In the genomic region with DNA sequence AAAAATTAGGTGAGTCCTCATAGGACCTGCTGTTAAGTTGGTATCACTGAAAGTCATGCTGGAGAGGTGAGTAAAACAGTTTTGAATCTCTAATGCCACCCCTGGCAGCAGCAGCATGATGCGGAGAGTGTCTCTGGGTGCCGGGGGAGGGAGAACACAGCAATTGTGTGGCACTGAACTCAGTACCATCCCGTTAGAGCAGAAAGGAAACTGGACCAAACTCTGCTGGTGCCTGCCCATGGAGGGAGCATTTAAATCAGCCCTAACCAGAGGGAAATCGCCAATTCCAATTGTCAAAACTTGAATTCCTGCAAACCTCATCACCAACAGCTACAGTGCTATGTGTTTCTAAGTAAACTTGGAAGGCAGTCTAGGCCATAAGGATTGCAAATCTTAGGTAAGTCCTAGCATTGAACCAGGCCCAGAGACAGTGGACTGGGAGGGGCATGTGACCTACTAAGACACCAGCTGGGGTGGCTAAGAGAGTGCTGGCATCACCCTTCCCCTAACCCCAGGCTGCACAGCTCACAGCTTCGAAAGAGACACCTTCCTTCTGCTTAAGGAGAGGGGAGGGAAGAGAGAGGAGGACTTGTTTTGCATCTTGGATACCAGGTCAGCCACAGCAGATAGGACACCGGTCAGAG, we compare ENCODE assay signal across 28 cellular contexts. TPM values are rescaled to one million over a fixed set of nuclear protein-coding genes. Genes with fewer than 3 reads are reported as not detected.
DNase-seq lines count a peak whose midpoint lies in the region; ATAC-seq and TF ChIP-seq lines count a peak whose summit lies in the region.
"Had no signal": no experiment of that assay in that cellular context is flagged by ENCODE, and none has a peak within 500 bp of the region (broad histone marks: within the 10 kb centered on the region; RNA-seq: fewer than 3 reads in every experiment).

No MANE protein-coding gene starts in this region.

- H2AFZ ChIP-seq in hepatocyte, result no peak overlapping the region

- peaks cover 5% of the 10 kb centered on the region for H3K36me3 Mint-ChIP-seq in IgD-negative memory B cell
- peaks cover 12 to 35% (median 24%) of the 10 kb centered on the region in 3 donors for H3K36me3 Mint-ChIP-seq in immature natural killer cell

- TF ChIP-seq CTCF in hepatocyte (IDR thresholded peaks at IDR 0.05; ENCODE audit: poor library complexity), result no peak

- no peaks in the 10 kb centered on the region for H3K79me2 ChIP-seq in hepatocyte

- H3K4me3 ChIP-seq in hepatocyte, result no peak overlapping the region
- H3K4me3 ChIP-seq: smooth muscle cell, tibial artery had no signal

- peak; percentile 22 for ATAC-seq in stimulated activated naive CD8-positive, alpha-beta T cell treated with anti-CD3 and anti-CD28 coated beads, Interleukin-15, amount 100 ng/mL, for 72 hours
- no peak for ATAC-seq in stimulated activated naive CD8-positive, alpha-beta T cell treated with anti-CD3 and anti-CD28 coated beads, Interleukin-15, Interleukin-2, amounts not matched to agents 100 U/mL and 50 U/mL, for 24 hours
- ATAC-seq in HG03460 (IDR thresholded peaks at IDR 0.05; ENCODE audit: unreplicated experiment) (no peak), GM19023 (IDR thresholded peaks at IDR 0.05; ENCODE audit: unreplicated experiment) (no peak)
- ATAC-seq: left cardiac atrium had no signal

- no peak for DNase-seq in stimulated activated naive CD8-positive, alpha-beta T cell treated with anti-CD3 and anti-CD28 coated beads, Interleukin-15, amount 100 ng/mL, for 72 hours
- DNase-seq in stimulated activated naive CD8-positive, alpha-beta T cell treated with anti-CD3 and anti-CD28 coated beads, Interleukin-15, Interleukin-2, amounts not matched to agents 100 U/mL and 50 U/mL, for 24 hours, result no peak
- DNase-seq in immature natural killer cell, result no peak
- no peak for DNase-seq in medulla oblongata (ENCODE audit: extremely low spot score)
- no peak for DNase-seq in hepatocyte (ENCODE audit: low spot score)
- DNase-seq: activated T-cell treated with anti-CD3 and anti-CD28 coated beads, Interleukin-2, amount 50 U/mL, for 72 hours; C1 segment of cervical spinal cord; cerebellar nuclear complex; head of caudate nucleus; Kasumi-1; left cardiac atrium; mammary epithelial cell; MV-4-11; NCI-H1694; NCI-H2171 treated with DMSO at 0.1 percent for 48 hours; NCI-H524; NK-92 treated with Interleukin-12 subunit alpha and Interleukin-12 subunit beta, amount 100 ng/mL, for 24 hours; occipital lobe; SHP77; stimulated activated naive CD4-positive, alpha-beta T cell; tibial artery had no signal

- H4K20me1 ChIP-seq in hepatocyte (ENCODE audit: insufficient read depth, poor library complexity, severe bottlenecking), result no peaks in the 10 kb centered on the region

- no peak overlapping the region for H3K27ac ChIP-seq in hepatocyte
- H3K27ac ChIP-seq: epithelial cell of prostate, tibial artery had no signal

- H3K27ac Mint-ChIP-seq in stimulated activated naive CD8-positive, alpha-beta T cell treated with anti-CD3 and anti-CD28 coated beads, Interleukin-15, amount 100 ng/mL, for 72 hours, result peak overlapping the region in 1 of 2 donors; percentile 71
- peak overlapping the region in 2 of 3 donors; percentile 35 to 78 for H3K27ac Mint-ChIP-seq in IgD-negative memory B cell
- H3K27ac Mint-ChIP-seq in immature natural killer cell, result peak overlapping the region; percentile 21 to 87 (median 79)

- no peaks in the 10 kb centered on the region for H3K27me3 Mint-ChIP-seq in stimulated activated naive CD8-positive, alpha-beta T cell treated with anti-CD3 and anti-CD28 coated beads, Interleukin-15, amount 100 ng/mL, for 72 hours
- H3K27me3 Mint-ChIP-seq in IgD-negative memory B cell (no peaks in the 10 kb centered on the region), immature natural killer cell (ENCODE audit: low read depth in 3 of 3) (peaks cover 0 to 4% (median 0%) of the 10 kb centered on the region in 3 donors)

- no peaks in the 10 kb centered on the region for H3K9me2 ChIP-seq in hepatocyte (replicated peaks; ENCODE audit: insufficient read depth)

- H3K36me3 ChIP-seq in hepatocyte (replicated peaks; ENCODE audit: insufficient read depth, low read depth), result no peaks in the 10 kb centered on the region
- H3K36me3 ChIP-seq: tibial artery had no signal

- H3K9me3 Mint-ChIP-seq in stimulated activated naive CD8-positive, alpha-beta T cell treated with anti-CD3 and anti-CD28 coated beads, Interleukin-15, amount 100 ng/mL, for 72 hours, result peaks cover 7 to 13% of the 10 kb centered on the region in 2 donors
- H3K9me3 Mint-ChIP-seq in IgD-negative memory B cell (peaks cover 3% of the 10 kb centered on the region in 3 donors), immature natural killer cell (peaks cover 0 to 8% (median under 1%) of the 10 kb centered on the region in 6 donors)

- WGBS in hepatocyte (ENCODE audit: low lambda C conversion rate, missing lambda C conversion rate), result 86% methylated on average over 6 of the region's 6 CpGs

- no peak overlapping the region for H3K4me3 Mint-ChIP-seq in stimulated activated naive CD8-positive, alpha-beta T cell treated with anti-CD3 and anti-CD28 coated beads, Interleukin-15, amount 100 ng/mL, for 72 hours
- H3K4me3 Mint-ChIP-seq in IgD-negative memory B cell (no peak overlapping the region), immature natural killer cell (no peak overlapping the region)
- H3K4me3 Mint-ChIP-seq: activated T-cell treated with anti-CD3 and anti-CD28 coated beads, Interleukin-2, amount 50 U/mL, for 72 hours had no signal

- H3K27me3 ChIP-seq in hepatocyte, result no peaks in the 10 kb centered on the region
- H3K27me3 ChIP-seq: tibial artery had no signal

- no peaks in the 10 kb centered on the region for H3K9me3 ChIP-seq in hepatocyte (ENCODE audit: low read depth)
- H3K9me3 ChIP-seq: tibial artery had no signal

- no peaks in the 10 kb centered on the region for H3K4me1 ChIP-seq in hepatocyte (ENCODE audit: insufficient read depth)
- H3K4me1 ChIP-seq: tibial artery had no signal

- peaks cover 19% of the 10 kb centered on the region for H3K4me1 Mint-ChIP-seq in stimulated activated naive CD8-positive, alpha-beta T cell treated with anti-CD3 and anti-CD28 coated beads, Interleukin-15, amount 100 ng/mL, for 72 hours
- H3K4me1 Mint-ChIP-seq in IgD-negative memory B cell, result peaks cover 21 to 39% (median 34%) of the 10 kb centered on the region in 3 donors
- peaks cover 47 to 72% of the 10 kb centered on the region in 2 donors for H3K4me1 Mint-ChIP-seq in immature natural killer cell

- no peak overlapping the region for H3K4me2 ChIP-seq in hepatocyte
- H3K4me2 ChIP-seq: smooth muscle cell had no signal

RNA-seq across cellular contexts. Expression of a gene that starts 30.0 kb away (rescaled TPM):
- polyA plus RNA-seq in IgD-negative memory B cell (1,279 TPM), immature natural killer cell (1,000 to 10,000 TPM in 2 of 3 donors, 100 to 1,000 TPM in 1; 997 to 1,455 (median 1,434) TPM), hepatocyte (0.79 and 2.1 TPM in 2 replicates)
- 1.4 and 2.6 TPM in 2 replicates for total RNA-seq in hepatocyte
- total RNA-seq: fibroblast of villous mesenchyme, mammary epithelial cell, smooth muscle cell had no signal
- polyA plus RNA-seq: AG04450, smooth muscle cell had no signal

Comparison
In these comparisons a context has a peak if more than half of its experiments do, and no peak if none do; other contexts are left out.
1. RNA of a gene that starts 30.0 kb away (polyA plus RNA-seq): 997 to 1,455 TPM in immature natural killer cell and 1,279 TPM in IgD-negative memory B cell (single experiment); 0.79 to 2.1 TPM in hepatocyte; every median in the first group is over 100 times any median in the second.